In genomic region chr1:152876827-152877226, GRCh38 we compare ENCODE assay signal across 1 cellular context.
TF ChIP-seq lines count a peak whose summit lies in the region.

No MANE protein-coding gene starts in this region.

TF ChIP-seq in HepG2, 621 proteins besides CTCF, POLR2A, EP300 and RAD21:
- no peak for TF ChIP-seq ZBTB1 (CRISPR knock-in tag; IDR thresholded peaks at IDR 0.05; ENCODE audit: borderline replicate concordance)
- no peak for TF ChIP-seq ZBTB25 (CRISPR knock-in tag; IDR thresholded peaks at IDR 0.05)
- no peak for TF ChIP-seq AGO1 (IDR thresholded peaks at IDR 0.05; ENCODE audit: low read depth, low read length, poor library complexity, severe bottlenecking)
- no peak for TF ChIP-seq ZKSCAN5 (CRISPR knock-in tag; IDR thresholded peaks at IDR 0.05)
TF ChIP-seq in HepG2: peak in this region for 0.
